In genomic region chr16:56042416-56042815, GRCh38 we compare ENCODE assay signal across 15 cellular contexts.
DNase-seq lines count a peak whose midpoint lies in the region; ATAC-seq, FAIRE-seq and TF ChIP-seq lines count a peak whose summit lies in the region.
"Had no signal": no experiment of that assay in that cellular context is flagged by ENCODE, and none has a peak within 500 bp of the region (broad histone marks: within the 10 kb centered on the region; RNA-seq: fewer than 3 reads in every experiment).

No MANE protein-coding gene starts in this region.

- H4K8ac ChIP-seq in H1 (ENCODE audit: extremely low read depth, insufficient read depth, low read length) (no peak overlapping the region), mesendoderm (ENCODE audit: low read depth, low read length) (no peak overlapping the region)

- POLR2A ChIA-PET in H1 (lab: Charles Lee; ENCODE audit: partially characterized antibody), result no interaction called here

- H3K4me1 ChIP-seq in H1 (replicated peaks in 1 of 4; ENCODE audit: control insufficient read depth in 3 of 4, insufficient read depth in 4 of 4, low read length in 3 of 4) (no peaks in the 10 kb centered on the region), mesendoderm (ENCODE audit: control insufficient read depth, low read depth, low read length) (no peaks in the 10 kb centered on the region), upper lobe of right lung (no peaks in the 10 kb centered on the region)
- H3K4me1 ChIP-seq: Caco-2, HAP-1 had no signal

- intact Hi-C loops in left ventricle myocardium superior (cut with micrococcal nuclease), result loop anchor here (10.0 kb wide), 2 partner anchors 152 to 272 kb away; partner anchors contain the start of gene GNAO1
- intact Hi-C loops in upper lobe of right lung (cut with DNase I), result no loop called here

- no peak overlapping the region for H2BK5ac ChIP-seq in H1 (ENCODE audit: low read depth, low read length)
- H2BK5ac ChIP-seq in mesendoderm (ENCODE audit: low read length), result no peak overlapping the region

- TF ChIP-seq CTCF in H1 (IDR thresholded peaks at IDR 0.05; ENCODE audit: control extremely low read depth in 1 of 3, insufficient read depth in 1 of 3, low read depth in 1 of 3, low read length in 3 of 3), result no peak
- no peak for TF ChIP-seq CTCF in upper lobe of right lung (IDR thresholded peaks at IDR 0.05)
- no peak for TF ChIP-seq CTCF in omental fat pad (IDR thresholded peaks at IDR 0.05)

- CTCF ChIA-PET in H1 (lab: Charles Lee; ENCODE audit: partially characterized antibody), result interaction anchor here (0.7 to 3.6 kb wide), 14 partner anchors 8 to 321 kb away, joined by 3 to 44 read pairs (median 3); no protein-coding TSS in a partner anchor

- H3K56ac ChIP-seq in H1 (replicated peaks; ENCODE audit: insufficient read length, low read depth, low read length), result no peak overlapping the region
- H3K56ac ChIP-seq in mesendoderm (ENCODE audit: low read length), result no peak overlapping the region

- H2BK15ac ChIP-seq in H1 (ENCODE audit: low read length) (0 out of 2 replicates have a peak overlapping the region, but pooled peaks have one; percentile 8), mesendoderm (replicated peaks; ENCODE audit: low read depth) (no peak overlapping the region)

- TF ChIP-seq POLR2A in H1 (IDR thresholded peaks at IDR 0.05; ENCODE audit: control extremely low read depth in 1 of 2, low read depth in 2 of 2, low read length in 2 of 2), result no peak

- no peaks in the 10 kb centered on the region for H3K23me2 ChIP-seq in H1 (ENCODE audit: low read depth, low read length)

- FAIRE-seq in H1 (lab: Jason Lieb, UNC), result no peak
- FAIRE-seq: A204.1, D721Med had no signal

- H3K4me2 ChIP-seq in H1 (ENCODE audit: insufficient read depth in 1 of 2, low read depth in 2 of 2, low read length in 2 of 2) (no peak overlapping the region), mesendoderm (ENCODE audit: low read length) (no peak overlapping the region)

- no peak overlapping the region for H2BK20ac ChIP-seq in H1 (ENCODE audit: low read length)

- H3K18ac ChIP-seq in H1 (ENCODE audit: extremely low read depth, low read length) (no peak overlapping the region), mesendoderm (ENCODE audit: low read length) (no peak overlapping the region)

- no peaks in the 10 kb centered on the region for H3K79me1 ChIP-seq in H1 (ENCODE audit: low read depth, low read length)
- H3K79me1 ChIP-seq in mesendoderm (ENCODE audit: low read length), result no peaks in the 10 kb centered on the region

- H3K14ac ChIP-seq in H1 (ENCODE audit: insufficient read length), result no peak overlapping the region

- no peak overlapping the region for H2AFZ ChIP-seq in H1 (ENCODE audit: low read length)

- H4K5ac ChIP-seq in H1 (ENCODE audit: insufficient read length, low read depth, low read length) (no peak overlapping the region), mesendoderm (ENCODE audit: low read length) (no peak overlapping the region)

- no peak overlapping the region for H2BK120ac ChIP-seq in H1 (replicated peaks; ENCODE audit: low read depth, low read length)
- H2BK120ac ChIP-seq in mesendoderm (ENCODE audit: low read depth, low read length), result no peak overlapping the region

- H3K36me3 ChIP-seq in H1 (ENCODE audit: control insufficient read depth in 2 of 4, insufficient read depth in 4 of 4, low read length in 3 of 4) (no peaks in the 10 kb centered on the region), mesendoderm (ENCODE audit: control insufficient read depth, insufficient read depth, low read length) (no peaks in the 10 kb centered on the region), upper lobe of right lung (no peaks in the 10 kb centered on the region)
- H3K36me3 ChIP-seq: HAP-1 had no signal

- DNase-seq in RPMI7951 (ENCODE audit: low read depth), result peak; percentile 2
- DNase-seq in H1 (ENCODE audit: low read depth in 1 of 2, low spot score in 2 of 2), result no peak
- DNase-seq in left ventricle myocardium superior, result no peak
- no peak for DNase-seq in mesendoderm
- no peak for DNase-seq in upper lobe of right lung
- DNase-seq in omental fat pad (ENCODE audit: low spot score), result no peak
- DNase-seq: AML-193, GF-D8 had no signal

- no peak for TF ChIP-seq EP300 in H1 (IDR thresholded peaks at IDR 0.05; ENCODE audit: borderline replicate concordance in 1 of 2, low read depth in 2 of 2, low read length in 2 of 2)

- 93% methylated on average over 4 of the region's 4 CpGs; no CpG with 5 or more reads in 1 of the 2 experiments for WGBS in H1 (ENCODE audit: extremely low coverage in 1 of 2, insufficient coverage in 1 of 2, insufficient read length in 1 of 2, insufficient replicate concordance in 2 of 2, low coverage in 1 of 2, low lambda C conversion rate in 2 of 2, missing lambda C conversion rate in 1 of 2), 2 experiments
- no CpG with 5 or more reads among the region's 4 CpGs for WGBS in mesendoderm (ENCODE audit: extremely low coverage, insufficient coverage, low lambda C conversion rate)

- no peak overlapping the region for H3K9ac ChIP-seq in H1 (replicated peaks in 1 of 4; ENCODE audit: extremely low read depth in 1 of 4, low read depth in 3 of 4, low read length in 3 of 4)
- no peak overlapping the region for H3K9ac ChIP-seq in mesendoderm (ENCODE audit: low read length)

- H4K20me1 ChIP-seq in H1 (replicated peaks in 1 of 2; ENCODE audit: control insufficient read depth in 1 of 2, insufficient read depth in 2 of 2, low read length in 2 of 2), result no peaks in the 10 kb centered on the region

- no peak overlapping the region for H2AK5ac ChIP-seq in H1 (ENCODE audit: low read depth, low read length)
- H2AK5ac ChIP-seq in mesendoderm (ENCODE audit: low read length), result peak overlapping the region; percentile 11

- ATAC-seq in left ventricle myocardium superior (peak; percentile 56), upper lobe of right lung (no peak), omental fat pad (ENCODE audit: low FRiP score) (no peak), GM19467 (IDR thresholded peaks at IDR 0.05; ENCODE audit: unreplicated experiment) (no peak)

- no peak for TF ChIP-seq RAD21 in H1 (IDR thresholded peaks at IDR 0.05 in 1 of 2, conservative IDR thresholded peaks at IDR 0.05 in 1 of 2; ENCODE audit: low read depth in 2 of 2, low read length in 2 of 2)

- H2BK12ac ChIP-seq in H1 (ENCODE audit: low read depth, low read length), result no peak overlapping the region

- H3K27ac ChIP-seq in H1 (ENCODE audit: low read depth, low read length), result no peak overlapping the region
- no peak overlapping the region for H3K27ac ChIP-seq in mesendoderm (ENCODE audit: low read depth, low read length)
- no peak overlapping the region for H3K27ac ChIP-seq in upper lobe of right lung
- H3K27ac ChIP-seq: C4-2B, HL-60 had no signal

- H4K91ac ChIP-seq in H1 (replicated peaks; ENCODE audit: insufficient read length, low read length), result no peak overlapping the region

- H3K4ac ChIP-seq in H1 (replicated peaks; ENCODE audit: insufficient read length, low read depth, low read length) (no peak overlapping the region), mesendoderm (ENCODE audit: low read depth, low read length) (no peak overlapping the region)

- H3K23ac ChIP-seq in H1 (ENCODE audit: insufficient read length) (no peak overlapping the region), mesendoderm (ENCODE audit: low read length) (no peak overlapping the region)

- no peaks in the 10 kb centered on the region; a peak in 2 of 7 replicates for H3K27me3 ChIP-seq in H1 (replicated peaks in 1 of 4; ENCODE audit: control insufficient read depth in 3 of 4, extremely low read depth in 1 of 4, insufficient read depth in 3 of 4, low read length in 3 of 4)
- no peaks in the 10 kb centered on the region for H3K27me3 ChIP-seq in mesendoderm (ENCODE audit: insufficient read depth, low read length, poor library complexity)
- H3K27me3 ChIP-seq in upper lobe of right lung, result no peaks in the 10 kb centered on the region

- H3K79me2 ChIP-seq in H1 (ENCODE audit: control insufficient read depth in 1 of 2, insufficient read depth in 2 of 2, low read length in 2 of 2), result no peaks in the 10 kb centered on the region
- H3K79me2 ChIP-seq in mesendoderm (ENCODE audit: control insufficient read depth, insufficient read depth, low read length), result no peaks in the 10 kb centered on the region

- no peak overlapping the region for H3K4me3 ChIP-seq in H1 (ENCODE audit: extremely low read depth in 1 of 4, insufficient read depth in 2 of 4, low read depth in 3 of 4, low read length in 4 of 4)
- H3K4me3 ChIP-seq in mesendoderm (ENCODE audit: low read length), result no peak overlapping the region
- no peak overlapping the region for H3K4me3 ChIP-seq in upper lobe of right lung
- H3K4me3 ChIP-seq: HAP-1 had no signal

- H3K9me3 ChIP-seq in H1 (ENCODE audit: insufficient read depth in 2 of 2, low read depth in 1 of 2, low read length in 1 of 2) (no peaks in the 10 kb centered on the region; a peak in 1 of 4 replicates), upper lobe of right lung (peaks cover 4% of the 10 kb centered on the region)
- H3K9me3 ChIP-seq: Caco-2, HAP-1 had no signal

TF ChIP-seq in H1, 55 proteins besides CTCF, POLR2A, EP300 and RAD21:
- no peak for TF ChIP-seq RXRA (IDR thresholded peaks at IDR 0.05; ENCODE audit: insufficient read depth, low read depth, low read length)
TF ChIP-seq in H1: peak in this region for 0.
